12 cellular contexts compared by ENCODE assay signal in genomic region chr4:152972821-152973613, GRCh38. TPM values are rescaled to one million over a fixed set of nuclear protein-coding genes. Genes with fewer than 3 reads are reported as not detected.
DNase-seq lines count a peak whose midpoint lies in the region; ATAC-seq and TF ChIP-seq lines count a peak whose summit lies in the region.
"Had no signal": no experiment of that assay in that cellular context is flagged by ENCODE, and none has a peak within 500 bp of the region (broad histone marks: within the 10 kb centered on the region; RNA-seq: fewer than 3 reads in every experiment).

No MANE protein-coding gene starts in this region.

- no peak for TF ChIP-seq CTCF in RWPE1 (conservative IDR thresholded peaks at IDR 0.05; ENCODE audit: low read depth)
- no peak for TF ChIP-seq CTCF in fibroblast of pulmonary artery (IDR thresholded peaks at IDR 0.05; ENCODE audit: low read length, missing control alignments)

- CTCF ChIA-PET in RWPE1 (lab: Yijun Ruan, JAX): interaction anchor here (0.6 kb wide), 2 partner anchors 44 to 109 kb away, joined by 3 to 4 read pairs; no protein-coding TSS in a partner anchor

- POLR2A ChIA-PET in RWPE1 (lab: Yijun Ruan, JAX; ENCODE audit: low non-redundant PET): no interaction called here

- peak; percentile 95 for DNase-seq in EH (ENCODE audit: low read depth)
- peak; percentile 82 for DNase-seq in RWPE1 (ENCODE audit: low spot score)
- DNase-seq in fibroblast of pulmonary artery (ENCODE audit: low read depth): peak; percentile 81
- peak; percentile 99 for DNase-seq in renal cortical epithelial cell (ENCODE audit: low read depth)
- DNase-seq in HUDEP-2 (lab: John Stamatoyannopoulos, UW; ENCODE audit: unreplicated experiment in 76 of 76): no peak
- DNase-seq in activated CD4-positive, alpha-beta T cell treated with anti-CD3 and anti-CD28 coated beads for 4 hours: no peak
- DNase-seq: activated CD4-positive, alpha-beta memory T cell treated with anti-CD3 and anti-CD28 coated beads for 36 hours; NCI-H2029 treated with DMSO at 0.1 percent for 48 hours; pancreas had no signal

- peak overlapping the region; percentile 73 for H3K27ac ChIP-seq in RWPE1
- H3K27ac ChIP-seq: ascending aorta, pancreas had no signal

- H3K4me3 ChIP-seq in fibroblast of pulmonary artery (replicated peaks; ENCODE audit: low read depth, low read length): no peak overlapping the region
- H3K4me3 ChIP-seq: ascending aorta, pancreas had no signal

- ATAC-seq in GM19395 (IDR thresholded peaks at IDR 0.05; ENCODE audit: unreplicated experiment) (no peak), GM18520 (IDR thresholded peaks at IDR 0.05; ENCODE audit: unreplicated experiment) (no peak)

RNA-seq across cellular contexts. Expression of gene FHDC1, which starts 36.9 kb away (rescaled TPM):
- 3.6 and 5.5 TPM in 2 replicates for total RNA-seq in renal cortical epithelial cell

Comparison
In these comparisons a context has a peak if more than half of its experiments do, and no peak if none do; other contexts are left out.
1. DNase-seq: peak in EH (single experiment), RWPE1 (single experiment), fibroblast of pulmonary artery (single experiment) and renal cortical epithelial cell (single experiment); none in HUDEP-2 (0 of 76) and activated CD4-positive, alpha-beta T cell treated with anti-CD3 and anti-CD28 coated beads for 4 hours (0 of 2).